In genomic region chrX:9132036-9132435, GRCh38 we compare ENCODE assay signal across 21 cellular contexts.
DNase-seq lines count a peak whose midpoint lies in the region; ATAC-seq, FAIRE-seq and TF ChIP-seq lines count a peak whose summit lies in the region.
"Had no signal": no experiment of that assay in that cellular context is flagged by ENCODE, and none has a peak within 500 bp of the region (broad histone marks: within the 10 kb centered on the region; RNA-seq: fewer than 3 reads in every experiment).

No MANE protein-coding gene starts in this region.

- no peak overlapping the region for H4K8ac ChIP-seq in mesendoderm (ENCODE audit: low read depth, low read length)

- H3K4ac ChIP-seq in mesendoderm (ENCODE audit: low read depth, low read length), result no peak overlapping the region

- H3K4me3 Mint-ChIP-seq in astrocyte (ENCODE audit: unreplicated experiment) (no peak overlapping the region), neural progenitor cell (no peak overlapping the region), chondrocyte (ENCODE audit: unreplicated experiment) (no peak overlapping the region)
- H3K4me3 Mint-ChIP-seq: B cell; CD4-positive, CD25-positive, alpha-beta regulatory T cell; CD8-positive, alpha-beta T cell; GM23338; H9 had no signal

- H3K36me3 ChIP-seq in astrocyte (ENCODE audit: insufficient read depth, low read length), result no peaks in the 10 kb centered on the region
- H3K36me3 ChIP-seq in mesendoderm (ENCODE audit: control insufficient read depth, insufficient read depth, low read length), result no peaks in the 10 kb centered on the region
- no peaks in the 10 kb centered on the region for H3K36me3 ChIP-seq in neural progenitor cell
- H3K36me3 ChIP-seq in heart left ventricle, result no peaks in the 10 kb centered on the region
- H3K36me3 ChIP-seq in prostate gland, result no peaks in the 10 kb centered on the region
- H3K36me3 ChIP-seq: BLaER1 had no signal

- H2BK5ac ChIP-seq in mesendoderm (ENCODE audit: low read length), result no peak overlapping the region

- H3K27ac Mint-ChIP-seq in astrocyte (ENCODE audit: unreplicated experiment) (no peak overlapping the region), neural progenitor cell (peak overlapping the region; percentile 8), chondrocyte (ENCODE audit: unreplicated experiment) (no peak overlapping the region)
- H3K27ac Mint-ChIP-seq: B cell; CD8-positive, alpha-beta T cell; GM23338; H9 had no signal

- H3K36me3 Mint-ChIP-seq in astrocyte (ENCODE audit: low read depth, unreplicated experiment) (no peaks in the 10 kb centered on the region), neural progenitor cell (peaks cover 3% of the 10 kb centered on the region), chondrocyte (ENCODE audit: low read depth) (no peaks in the 10 kb centered on the region)
- H3K36me3 Mint-ChIP-seq: CD4-positive, CD25-positive, alpha-beta regulatory T cell; CD8-positive, alpha-beta T cell had no signal

- H2AFZ ChIP-seq in astrocyte (ENCODE audit: low read depth, low read length) (no peak overlapping the region), neural progenitor cell (replicated peaks) (no peak overlapping the region)
- H2AFZ ChIP-seq: GM23338 had no signal

- no peak overlapping the region for H3K56ac ChIP-seq in mesendoderm (ENCODE audit: low read length)

- H4K20me1 ChIP-seq in astrocyte (ENCODE audit: insufficient read depth, low read length), result no peaks in the 10 kb centered on the region
- H4K20me1 ChIP-seq in neural progenitor cell (ENCODE audit: low read depth), result no peaks in the 10 kb centered on the region
- H4K20me1 ChIP-seq: BLaER1 had no signal

- TF ChIP-seq POLR2A in heart left ventricle (IDR thresholded peaks at IDR 0.05), result no peak
- no peak for TF ChIP-seq POLR2A in prostate gland (IDR thresholded peaks at IDR 0.05)

- H3K4me1 Mint-ChIP-seq in astrocyte (ENCODE audit: low read depth, unreplicated experiment) (peaks cover 7% of the 10 kb centered on the region), neural progenitor cell (peaks cover 6% of the 10 kb centered on the region), chondrocyte (ENCODE audit: low read depth) (peaks cover 3% of the 10 kb centered on the region)
- H3K4me1 Mint-ChIP-seq: B cell had no signal

- no peaks in the 10 kb centered on the region for H3K4me1 ChIP-seq in astrocyte (ENCODE audit: insufficient read depth, low read length)
- no peaks in the 10 kb centered on the region for H3K4me1 ChIP-seq in mesendoderm (ENCODE audit: control insufficient read depth, low read depth, low read length)
- H3K4me1 ChIP-seq in neural progenitor cell, result no peaks in the 10 kb centered on the region
- H3K4me1 ChIP-seq in heart left ventricle, result no peaks in the 10 kb centered on the region
- H3K4me1 ChIP-seq in prostate gland (replicated peaks), result no peaks in the 10 kb centered on the region
- H3K4me1 ChIP-seq: BLaER1, Caco-2 had no signal

- no peak overlapping the region for H2BK15ac ChIP-seq in mesendoderm (replicated peaks; ENCODE audit: low read depth)

- H3K9me3 Mint-ChIP-seq in astrocyte (ENCODE audit: unreplicated experiment) (no peaks in the 10 kb centered on the region), neural progenitor cell (peaks cover 7% of the 10 kb centered on the region), chondrocyte (ENCODE audit: low read depth) (peaks cover 20% of the 10 kb centered on the region)

- intact Hi-C loops in heart left ventricle (cut with DNase I), result no loop called here
- intact Hi-C loops in prostate gland (cut with DNase I), result no loop called here

- H3K18ac ChIP-seq in mesendoderm (ENCODE audit: low read length), result peak overlapping the region; percentile 10

- H4K5ac ChIP-seq in mesendoderm (ENCODE audit: low read length), result no peak overlapping the region

- DNase-seq in SK-MEL-5 (ENCODE audit: low read depth, low spot score), result peak; percentile 70
- DNase-seq in astrocyte (ENCODE audit: low read depth), result no peak
- no peak for DNase-seq in mesendoderm
- DNase-seq in neural progenitor cell (ENCODE audit: low spot score), result no peak
- no peak for DNase-seq in chondrocyte (ENCODE audit: low spot score)
- DNase-seq in heart left ventricle, result no peak
- no peak for DNase-seq in prostate gland (ENCODE audit: low spot score)
- DNase-seq: Caco-2; CD4-positive, CD25-positive, alpha-beta regulatory T cell; CD8-positive, alpha-beta T cell; DMS153; DND-41; H9 had no signal

- no peak overlapping the region for H3K23ac ChIP-seq in mesendoderm (ENCODE audit: low read length)

- in situ Hi-C loops in SK-MEL-5 (cut with HindIII; ENCODE audit: low pct_unique_long_range_greater_than_20kb, low sequenced_read_pairs), result no loop called here

- no peak overlapping the region for H3K27ac ChIP-seq in astrocyte (ENCODE audit: low read depth, low read length)
- no peak overlapping the region for H3K27ac ChIP-seq in mesendoderm (ENCODE audit: low read depth, low read length)
- H3K27ac ChIP-seq in neural progenitor cell, result no peak overlapping the region
- H3K27ac ChIP-seq in heart left ventricle, result no peak overlapping the region
- no peak overlapping the region for H3K27ac ChIP-seq in prostate gland
- H3K27ac ChIP-seq: BLaER1, C4-2B had no signal

- H3K27me3 ChIP-seq in astrocyte (ENCODE audit: insufficient read depth, low read length) (no peaks in the 10 kb centered on the region), mesendoderm (ENCODE audit: insufficient read depth, low read length, poor library complexity) (no peaks in the 10 kb centered on the region), neural progenitor cell (no peaks in the 10 kb centered on the region), heart left ventricle (no peaks in the 10 kb centered on the region), prostate gland (replicated peaks; ENCODE audit: insufficient read depth) (no peaks in the 10 kb centered on the region)
- H3K27me3 ChIP-seq: BLaER1 had no signal

- H2AK5ac ChIP-seq in mesendoderm (ENCODE audit: low read length), result no peak overlapping the region

- no peak overlapping the region for H3K4me2 ChIP-seq in astrocyte (ENCODE audit: low read length)
- no peak overlapping the region for H3K4me2 ChIP-seq in mesendoderm (ENCODE audit: low read length)
- H3K4me2 ChIP-seq in neural progenitor cell, result no peak overlapping the region
- H3K4me2 ChIP-seq: BLaER1, GM23338 had no signal

- H3K27me3 Mint-ChIP-seq in astrocyte (ENCODE audit: low read depth, unreplicated experiment), result peaks cover 5% of the 10 kb centered on the region
- H3K27me3 Mint-ChIP-seq in neural progenitor cell (ENCODE audit: insufficient read depth, low read depth), result no peaks in the 10 kb centered on the region
- no peaks in the 10 kb centered on the region for H3K27me3 Mint-ChIP-seq in chondrocyte (ENCODE audit: low read depth)
- H3K27me3 Mint-ChIP-seq: B cell; CD4-positive, CD25-positive, alpha-beta regulatory T cell had no signal

- peak; percentile 26 for FAIRE-seq in astrocyte (lab: Jason Lieb, UNC)
- FAIRE-seq: G401.6, GM12878, GM18507 had no signal

- no CpG with 5 or more reads among the region's 5 CpGs for WGBS in mesendoderm (ENCODE audit: extremely low coverage, insufficient coverage, low lambda C conversion rate)
- 60 to 80% (median 71%) methylated on average over 5 of the region's 5 CpGs for whole genome bisulfite sequencing in heart left ventricle, 4 donors
- 74% methylated on average over 5 of the region's 5 CpGs for WGBS in prostate gland

- TF ChIP-seq CTCF in astrocyte (IDR thresholded peaks at IDR 0.05; ENCODE audit: insufficient read depth, low read depth, low read length), result no peak
- no peak for TF ChIP-seq CTCF in neural progenitor cell (IDR thresholded peaks at IDR 0.05)
- TF ChIP-seq CTCF in chondrocyte (IDR thresholded peaks at IDR 0.05), result no peak
- no peak for TF ChIP-seq CTCF in heart left ventricle (IDR thresholded peaks at IDR 0.05)
- TF ChIP-seq CTCF in prostate gland (IDR thresholded peaks at IDR 0.05), result no peak

- ATAC-seq in heart left ventricle, result no peak
- ATAC-seq: CD8-positive, alpha-beta T cell; GM12878; GM23338; HCT116 had no signal

- H3K79me1 ChIP-seq in mesendoderm (ENCODE audit: low read length), result no peaks in the 10 kb centered on the region

- no peaks in the 10 kb centered on the region for H3K9me3 ChIP-seq in astrocyte (ENCODE audit: insufficient read depth, low read depth, low read length)
- H3K9me3 ChIP-seq in neural progenitor cell (ENCODE audit: low read depth), result no peaks in the 10 kb centered on the region
- no peaks in the 10 kb centered on the region for H3K9me3 ChIP-seq in heart left ventricle
- H3K9me3 ChIP-seq in prostate gland, result no peaks in the 10 kb centered on the region
- H3K9me3 ChIP-seq: Caco-2 had no signal

- no peaks in the 10 kb centered on the region for H3F3A ChIP-seq in neural progenitor cell (ENCODE audit: low read depth)

- H3K9ac ChIP-seq in astrocyte (ENCODE audit: low read length) (no peak overlapping the region), mesendoderm (ENCODE audit: low read length) (no peak overlapping the region), neural progenitor cell (no peak overlapping the region)
- H3K9ac ChIP-seq: BLaER1 had no signal

- H3K79me2 ChIP-seq in astrocyte (ENCODE audit: insufficient read depth, low read length), result no peaks in the 10 kb centered on the region
- no peaks in the 10 kb centered on the region for H3K79me2 ChIP-seq in mesendoderm (ENCODE audit: control insufficient read depth, insufficient read depth, low read length)
- H3K79me2 ChIP-seq in neural progenitor cell (ENCODE audit: low read depth), result no peaks in the 10 kb centered on the region

- H2BK120ac ChIP-seq in mesendoderm (ENCODE audit: low read depth, low read length), result no peak overlapping the region

- H3K4me3 ChIP-seq in astrocyte (ENCODE audit: insufficient read depth, low read depth, low read length) (no peak overlapping the region), mesendoderm (ENCODE audit: low read length) (no peak overlapping the region), neural progenitor cell (no peak overlapping the region), heart left ventricle (no peak overlapping the region), prostate gland (no peak overlapping the region)
- H3K4me3 ChIP-seq: BLaER1, GM12878, GM23338 had no signal
